Comparison of ENCODE assay signal across 5 cellular contexts in genomic region chr15:84103345-84103744, GRCh38.
"Had no signal": no experiment of that assay in that cellular context is flagged by ENCODE, and none has a peak within 500 bp of the region (broad histone marks: within the 10 kb centered on the region; RNA-seq: fewer than 3 reads in every experiment).

No MANE protein-coding gene starts in this region.

- H3K4me2 ChIP-seq: GM23338 had no signal

- H3K36me3 Mint-ChIP-seq: IgD-negative memory B cell had no signal

- H3K9me3 Mint-ChIP-seq: GM23338, H9, IgD-negative memory B cell had no signal

- H3K4me1 Mint-ChIP-seq: GM23338, H9 had no signal

- DNase-seq: H9, HCEC 1CT had no signal

- H3K27ac Mint-ChIP-seq: GM23338, H9 had no signal

- H2AFZ ChIP-seq: GM23338 had no signal

- H3K4me3 ChIP-seq: GM23338 had no signal

- H3K27ac ChIP-seq: HL-60 had no signal

- H3K4me3 Mint-ChIP-seq: GM23338, H9 had no signal
